Comparison of ENCODE assay signal across 9 cellular contexts in the genomic region with DNA sequence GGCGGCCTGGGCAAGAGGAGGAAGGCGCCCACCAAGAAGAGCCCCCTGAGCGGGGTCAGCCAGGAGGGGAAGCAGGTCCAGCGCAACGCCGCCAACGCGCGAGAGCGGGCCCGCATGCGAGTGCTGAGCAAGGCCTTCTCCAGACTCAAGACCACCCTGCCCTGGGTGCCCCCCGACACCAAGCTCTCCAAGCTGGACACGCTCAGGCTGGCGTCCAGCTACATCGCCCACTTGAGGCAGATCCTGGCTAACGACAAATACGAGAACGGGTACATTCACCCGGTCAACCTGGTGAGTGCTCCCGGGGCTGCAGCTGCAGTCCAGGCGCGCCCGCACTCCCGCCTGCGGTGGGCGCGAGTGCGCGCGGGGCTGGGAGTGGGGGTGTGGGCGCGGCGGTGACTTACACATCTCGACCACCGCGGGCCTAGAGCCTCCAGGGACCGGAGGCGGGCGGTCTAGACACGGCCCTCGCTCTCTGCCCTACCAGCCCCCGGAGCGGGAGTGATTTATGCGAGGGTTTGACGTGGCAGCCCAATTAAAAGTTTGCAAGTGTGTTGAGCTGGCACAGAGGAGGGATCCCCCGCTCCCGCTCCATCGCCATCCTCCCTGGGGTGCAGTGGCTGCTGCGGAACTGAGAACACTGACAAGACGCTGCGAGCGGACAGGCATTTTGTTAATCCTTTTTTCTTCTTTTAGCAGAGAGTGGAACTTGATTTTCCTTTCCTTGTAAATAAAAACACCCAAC. TPM values are rescaled to one million over a fixed set of nuclear protein-coding genes. Genes with fewer than 3 reads are reported as not detected.
A peak's percentile ranks its signal among the peaks of the same experiment; 100 is the strongest.
DNase-seq lines count a peak whose midpoint lies in the region; ATAC-seq, FAIRE-seq and TF ChIP-seq lines count a peak whose summit lies in the region.
"Had no signal": no experiment of that assay in that cellular context is flagged by ENCODE, and none has a peak within 500 bp of the region (broad histone marks: within the 10 kb centered on the region; RNA-seq: fewer than 3 reads in every experiment).

No MANE protein-coding gene starts in this region.

- POLR2A ChIA-PET in IMR-90 (lab: Charles Lee; ENCODE audit: unreplicated experiment), result interaction anchor here (0.5 to 2.4 kb wide), 7 partner anchors 18 to 1757 kb away, joined by 3 to 11 read pairs (median 4); no protein-coding TSS in a partner anchor

- in situ Hi-C loops in IMR-90 (cut with MboI; ENCODE audit: low sequenced_read_pairs), result loop anchor here (25.0 kb wide), 1 partner anchor 277 kb away; no protein-coding TSS in a partner anchor

- peak overlapping the region; percentile 81 for H2AK5ac ChIP-seq in IMR-90 (ENCODE audit: low read depth, low read length)

- FAIRE-seq in kidney (lab: Jason Lieb, UNC), result no peak

- H2BK20ac ChIP-seq in IMR-90 (ENCODE audit: low read depth, low read length), result 0 out of 2 replicates have a peak overlapping the region, but pooled peaks have one; percentile 83

- peaks cover 28% of the 10 kb centered on the region for H4K20me1 ChIP-seq in IMR-90 (ENCODE audit: insufficient read depth, low read length)

- TF ChIP-seq RAD21 in IMR-90 (IDR thresholded peaks at IDR 0.05; ENCODE audit: low read length), result peak; percentile 24

- H3K27ac ChIP-seq in IMR-90 (ENCODE audit: insufficient read depth, low read length) (peak overlapping the region; percentile 96), kidney (ENCODE audit: low read depth in 2 of 2, low read length in 2 of 2) (peak overlapping the region; percentile 75 to 84)

- peaks cover 34% of the 10 kb centered on the region for H3K36me3 ChIP-seq in IMR-90 (ENCODE audit: control insufficient read depth, insufficient read depth, low read length)
- no peaks in the 10 kb centered on the region for H3K36me3 ChIP-seq in kidney (ENCODE audit: control insufficient read depth in 1 of 2, insufficient read depth in 2 of 2, low read length in 2 of 2)

- H3K9ac ChIP-seq in IMR-90 (ENCODE audit: low read depth, low read length), result peak overlapping the region; percentile 93
- H3K9ac ChIP-seq in kidney (ENCODE audit: low read length in 2 of 2), result peak overlapping the region; percentile 43 to 71

- peaks cover 28% of the 10 kb centered on the region for H3K4me1 Mint-ChIP-seq in chondrocyte (ENCODE audit: low read depth)
- H3K4me1 Mint-ChIP-seq in stimulated activated effector memory CD8-positive, alpha-beta T cell treated with anti-CD3 and anti-CD28 coated beads, Interleukin-12 subunit alpha, Interleukin-12 subunit beta, amount 100 ng/mL, for 72 hours, result peaks cover 46% of the 10 kb centered on the region

- H3K36me3 Mint-ChIP-seq in chondrocyte (ENCODE audit: low read depth), result peaks cover 2% of the 10 kb centered on the region
- peaks cover 4% of the 10 kb centered on the region for H3K36me3 Mint-ChIP-seq in stimulated activated effector memory CD8-positive, alpha-beta T cell treated with anti-CD3 and anti-CD28 coated beads, Interleukin-12 subunit alpha, Interleukin-12 subunit beta, amount 100 ng/mL, for 72 hours

- peak overlapping the region; percentile 55; the same call in 1 of the 3 replicates for H2BK15ac ChIP-seq in IMR-90 (ENCODE audit: low read depth, low read length)

- H4K91ac ChIP-seq in IMR-90 (ENCODE audit: insufficient read depth, low read depth, low read length), result peak overlapping the region; percentile 91

- peaks cover 10% of the 10 kb centered on the region for H3K4me1 ChIP-seq in IMR-90 (ENCODE audit: control insufficient read depth, insufficient read depth, low read length)
- peaks cover 0 to 3% of the 10 kb centered on the region in 2 donors for H3K4me1 ChIP-seq in kidney (ENCODE audit: control insufficient read depth in 1 of 2, insufficient read depth in 1 of 2, low read depth in 1 of 2, low read length in 2 of 2)

- H3K9me1 ChIP-seq in IMR-90 (ENCODE audit: insufficient read depth, low read length), result peaks cover 14% of the 10 kb centered on the region

- peak overlapping the region; percentile 88 for H2BK120ac ChIP-seq in IMR-90 (ENCODE audit: low read depth, low read length)

- peak overlapping the region; percentile 91 for H2AFZ ChIP-seq in IMR-90 (replicated peaks; ENCODE audit: low read length, poor library complexity)

- H3K9me3 Mint-ChIP-seq in chondrocyte (ENCODE audit: low read depth), result peaks cover 3% of the 10 kb centered on the region
- H3K9me3 Mint-ChIP-seq in stimulated activated effector memory CD8-positive, alpha-beta T cell treated with anti-CD3 and anti-CD28 coated beads, Interleukin-12 subunit alpha, Interleukin-12 subunit beta, amount 100 ng/mL, for 72 hours, result no peaks in the 10 kb centered on the region
- H3K9me3 Mint-ChIP-seq: dendritic cell treated with granulocyte-macrophage colony-stimulating factor and Interleukin-4, amounts not matched to agents 40 ng/mL and 50 ng/mL, for 4 days had no signal

- dilution Hi-C loops in IMR-90 (cut with HindIII; ENCODE audit: low sequenced_read_pairs, unreplicated experiment), result loop anchor here (25.0 kb wide), 1 partner anchor 302 kb away; no protein-coding TSS in a partner anchor

- peak; percentile 35 for ATAC-seq in IMR-90 (ENCODE audit: low read depth)
- ATAC-seq in stimulated activated effector memory CD8-positive, alpha-beta T cell treated with anti-CD3 and anti-CD28 coated beads, Interleukin-12 subunit alpha, Interleukin-12 subunit beta, amount 100 ng/mL, for 72 hours, result peak; percentile 55
- ATAC-seq in GM18858 (IDR thresholded peaks at IDR 0.05; ENCODE audit: unreplicated experiment), result no peak

- H3K18ac ChIP-seq in IMR-90 (ENCODE audit: low read depth, low read length), result peak overlapping the region; percentile 93

- no TSS peak for BruUV-seq in IMR-90 (replicated peaks; lab: Mats Ljungman, UMichigan)

- intact Hi-C loops in IMR-90 (cut with micrococcal nuclease), result loop anchor here (1.0 to 10.0 kb wide), 6 partner anchors 27 to 320 kb away; no protein-coding TSS in a partner anchor
- intact Hi-C loops in kidney (cut with DNase I), result no loop called here

- peaks cover 91% of the 10 kb centered on the region for H3K27me3 Mint-ChIP-seq in chondrocyte (ENCODE audit: low read depth)

- peak overlapping the region; percentile 51 for H3K4me3 Mint-ChIP-seq in chondrocyte (ENCODE audit: unreplicated experiment)
- peak overlapping the region; percentile 21 for H3K4me3 Mint-ChIP-seq in stimulated activated effector memory CD8-positive, alpha-beta T cell treated with anti-CD3 and anti-CD28 coated beads, Interleukin-12 subunit alpha, Interleukin-12 subunit beta, amount 100 ng/mL, for 72 hours
- H3K4me3 Mint-ChIP-seq: dendritic cell treated with granulocyte-macrophage colony-stimulating factor and Interleukin-4, amounts not matched to agents 40 ng/mL and 50 ng/mL, for 4 days had no signal

- H3K4me2 ChIP-seq in IMR-90 (ENCODE audit: low read depth, low read length), result peak overlapping the region; percentile 62

- H4K8ac ChIP-seq in IMR-90 (ENCODE audit: low read depth in 2 of 2, low read length in 2 of 2), result peak overlapping the region; percentile 52 to 90

- peak overlapping the region; percentile 96 for H3K56ac ChIP-seq in IMR-90 (ENCODE audit: extremely low read depth, insufficient read depth, low read length)

- H3K27me3 ChIP-seq in IMR-90 (ENCODE audit: control insufficient read depth, insufficient read depth, low read length), result no peaks in the 10 kb centered on the region

- peak overlapping the region; percentile 95 for H3K4ac ChIP-seq in IMR-90 (ENCODE audit: low read depth, low read length)

- H3K27ac Mint-ChIP-seq in chondrocyte (ENCODE audit: unreplicated experiment), result no peak overlapping the region
- no peak overlapping the region for H3K27ac Mint-ChIP-seq in stimulated activated effector memory CD8-positive, alpha-beta T cell treated with anti-CD3 and anti-CD28 coated beads, Interleukin-12 subunit alpha, Interleukin-12 subunit beta, amount 100 ng/mL, for 72 hours
- H3K27ac Mint-ChIP-seq: dendritic cell treated with granulocyte-macrophage colony-stimulating factor and Interleukin-4, amounts not matched to agents 40 ng/mL and 50 ng/mL, for 4 days had no signal

- DNase-seq in IMR-90, result peak; percentile 73
- peak; percentile 90 for DNase-seq in chondrocyte (ENCODE audit: low spot score)
- DNase-seq in kidney, result peak; percentile 79
- no peak for DNase-seq in stimulated activated effector memory CD8-positive, alpha-beta T cell treated with anti-CD3 and anti-CD28 coated beads, Interleukin-12 subunit alpha, Interleukin-12 subunit beta, amount 100 ng/mL, for 72 hours (ENCODE audit: low spot score in 2 of 2)
- no peak for DNase-seq in HuH-7.5 (ENCODE audit: low spot score)
- no peak for DNase-seq in GM19238 (ENCODE audit: insufficient read length, low spot score)
- no peak for DNase-seq in DMS79 (lab: John Stamatoyannopoulos, UW)

- 0% methylated on average over 5 of the region's 53 CpGs; no CpG with 5 or more reads in 1 of the 2 experiments for WGBS in IMR-90 (ENCODE audit: extremely low coverage in 2 of 2, insufficient read length in 1 of 2), 2 experiments

- peak overlapping the region; percentile 92 for H4K5ac ChIP-seq in IMR-90 (ENCODE audit: low read depth, low read length)

- CTCF ChIA-PET in IMR-90 (lab: Yijun Ruan, JAX), result interaction anchor here (0.6 to 2.0 kb wide), 6 partner anchors 12 to 524 kb away, joined by 4 to 7 read pairs (median 4); no protein-coding TSS in a partner anchor

- peak overlapping the region; percentile 98 for H2BK5ac ChIP-seq in IMR-90 (ENCODE audit: low read depth, low read length, poor library complexity, severe bottlenecking)

- peaks cover 22 to 43% of the 10 kb centered on the region in 2 experiments for H3K79me1 ChIP-seq in IMR-90 (ENCODE audit: low read depth in 1 of 2, low read length in 2 of 2)

- H3K9me3 ChIP-seq in IMR-90 (ENCODE audit: control insufficient read depth, insufficient read depth, low read length) (no peaks in the 10 kb centered on the region), kidney (ENCODE audit: control insufficient read depth in 1 of 2, low read length in 2 of 2) (no peaks in the 10 kb centered on the region)

- TF ChIP-seq CTCF in IMR-90 (conservative IDR thresholded peaks at IDR 0.05; ENCODE audit: low read depth, low read length), result peak; percentile 27; the same call in 1 of the 2 replicates
- TF ChIP-seq CTCF in chondrocyte (IDR thresholded peaks at IDR 0.05), result peak; percentile 41
- no peak for TF ChIP-seq CTCF in kidney (IDR thresholded peaks at IDR 0.05; ENCODE audit: borderline replicate concordance, extremely low read depth, insufficient read depth)

- H3K23ac ChIP-seq in IMR-90 (ENCODE audit: low read depth, low read length), result peak overlapping the region; percentile 99

- H3K14ac ChIP-seq in IMR-90 (replicated peaks; ENCODE audit: low read depth, low read length), result peak overlapping the region; percentile 98

- TF ChIP-seq POLR2A in IMR-90 (IDR thresholded peaks at IDR 0.05; ENCODE audit: low read depth, low read length), result peak; percentile 76

- peak overlapping the region; percentile 94 for H2AK9ac ChIP-seq in IMR-90 (replicated peaks; ENCODE audit: low read depth, low read length, poor library complexity)

- H3K4me3 ChIP-seq in IMR-90 (ENCODE audit: insufficient read depth, low read depth, low read length) (peak overlapping the region; percentile 99), kidney (ENCODE audit: low read length in 2 of 2) (peak overlapping the region; percentile 50 to 66)

RNA-seq across cellular contexts. Expression of gene TCF21, which starts 0.8 kb away (rescaled TPM):
- total RNA-seq in IMR-90 (2012; rRNA removed) (6.6 and 8.1 TPM in 2 replicates), chondrocyte (not detected in 3 replicates), kidney (6.3 TPM)
- polyA plus RNA-seq in IMR-90 (2012; rRNA removed) (10.0 and 12.4 TPM in 2 replicates), kidney (ENCODE audit: insufficient read depth, low read depth, low replicate concordance) (28.8 TPM)
- 9.6 and 12.2 TPM in 2 replicates for polyA plus RNA-seq in IMR-90 (2012; cell fraction: cytosol; rRNA removed)
- polyA plus RNA-seq in IMR-90 (2012; cell fraction: nucleus; rRNA removed; ENCODE audit: low replicate concordance), result 10.7 and 12.0 TPM in 2 replicates

Comparison
In these comparisons a context has a peak if more than half of its experiments do, and no peak if none do; other contexts are left out.
1. DNase-seq: peak in IMR-90 (single experiment), chondrocyte (single experiment) and kidney (single experiment); none in stimulated activated effector memory CD8-positive, alpha-beta T cell treated with anti-CD3 and anti-CD28 coated beads, Interleukin-12 subunit alpha, Interleukin-12 subunit beta, amount 100 ng/mL, for 72 hours (0 of 2), HuH-7.5 (single experiment), GM19238 (single experiment) and DMS79 (single experiment).